1 cellular context compared by ENCODE assay signal in the genomic region with DNA sequence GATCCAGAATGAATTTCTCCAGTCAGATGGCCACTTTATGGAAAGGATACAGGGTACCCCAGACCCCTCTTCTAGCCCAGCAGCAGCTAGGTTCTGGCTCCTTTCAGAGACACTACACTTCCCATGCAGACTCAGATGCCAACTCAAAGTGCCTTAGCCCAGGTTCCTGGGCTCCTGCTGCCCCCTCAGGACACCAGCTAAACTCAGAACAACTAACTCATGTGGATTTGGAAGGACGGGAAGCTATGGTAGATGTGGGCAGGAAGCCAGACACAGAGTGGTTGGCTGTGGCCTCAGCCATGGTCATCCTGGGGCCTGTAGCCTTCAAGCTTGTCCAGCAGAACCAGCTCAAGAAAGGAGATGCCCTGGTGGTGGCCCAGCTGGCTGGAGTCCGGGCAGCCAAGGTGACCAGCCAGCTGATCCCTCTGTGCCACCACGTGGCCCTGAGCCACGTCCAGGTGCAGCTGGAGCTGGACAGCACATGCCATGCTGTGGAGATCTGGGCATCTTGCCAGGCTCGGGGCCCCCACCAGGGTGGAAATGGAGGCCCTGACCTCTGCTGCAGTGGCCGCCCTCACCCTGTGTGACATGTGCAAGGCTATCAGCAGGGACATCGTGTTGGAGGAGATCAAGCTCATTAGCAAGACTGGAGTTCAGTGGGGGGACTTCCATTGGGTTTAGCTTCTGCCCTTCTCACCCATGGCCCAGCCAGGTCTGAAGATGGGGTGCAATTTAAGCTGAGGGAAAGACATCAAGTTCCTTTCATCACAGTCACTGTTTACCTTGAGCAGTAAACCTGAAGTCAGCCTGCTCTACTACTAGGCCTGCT.
A peak's percentile ranks its signal among the peaks of the same experiment; 100 is the strongest.
TF ChIP-seq lines count a peak whose summit lies in the region.

No MANE protein-coding gene starts in this region.

TF ChIP-seq in HepG2, 621 proteins besides CTCF, POLR2A, EP300 and RAD21 (continued from another document and continues in another):
- TF ChIP-seq, protein P1, sequence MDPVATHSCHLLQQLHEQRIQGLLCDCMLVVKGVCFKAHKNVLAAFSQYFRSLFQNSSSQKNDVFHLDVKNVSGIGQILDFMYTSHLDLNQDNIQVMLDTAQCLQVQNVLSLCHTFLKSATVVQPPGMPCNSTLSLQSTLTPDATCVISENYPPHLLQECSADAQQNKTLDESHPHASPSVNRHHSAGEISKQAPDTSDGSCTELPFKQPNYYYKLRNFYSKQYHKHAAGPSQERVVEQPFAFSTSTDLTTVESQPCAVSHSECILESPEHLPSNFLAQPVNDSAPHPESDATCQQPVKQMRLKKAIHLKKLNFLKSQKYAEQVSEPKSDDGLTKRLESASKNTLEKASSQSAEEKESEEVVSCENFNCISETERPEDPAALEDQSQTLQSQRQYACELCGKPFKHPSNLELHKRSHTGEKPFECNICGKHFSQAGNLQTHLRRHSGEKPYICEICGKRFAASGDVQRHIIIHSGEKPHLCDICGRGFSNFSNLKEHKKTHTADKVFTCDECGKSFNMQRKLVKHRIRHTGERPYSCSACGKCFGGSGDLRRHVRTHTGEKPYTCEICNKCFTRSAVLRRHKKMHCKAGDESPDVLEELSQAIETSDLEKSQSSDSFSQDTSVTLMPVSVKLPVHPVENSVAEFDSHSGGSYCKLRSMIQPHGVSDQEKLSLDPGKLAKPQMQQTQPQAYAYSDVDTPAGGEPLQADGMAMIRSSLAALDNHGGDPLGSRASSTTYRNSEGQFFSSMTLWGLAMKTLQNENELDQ (CRISPR knock-in tag; IDR thresholded peaks at IDR 0.05; ENCODE audit: borderline replicate concordance), result no peak
- TF ChIP-seq, protein P2, sequence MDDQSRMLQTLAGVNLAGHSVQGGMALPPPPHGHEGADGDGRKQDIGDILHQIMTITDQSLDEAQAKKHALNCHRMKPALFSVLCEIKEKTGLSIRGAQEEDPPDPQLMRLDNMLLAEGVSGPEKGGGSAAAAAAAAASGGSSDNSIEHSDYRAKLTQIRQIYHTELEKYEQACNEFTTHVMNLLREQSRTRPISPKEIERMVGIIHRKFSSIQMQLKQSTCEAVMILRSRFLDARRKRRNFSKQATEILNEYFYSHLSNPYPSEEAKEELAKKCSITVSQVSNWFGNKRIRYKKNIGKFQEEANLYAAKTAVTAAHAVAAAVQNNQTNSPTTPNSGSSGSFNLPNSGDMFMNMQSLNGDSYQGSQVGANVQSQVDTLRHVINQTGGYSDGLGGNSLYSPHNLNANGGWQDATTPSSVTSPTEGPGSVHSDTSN (CRISPR knock-in tag; IDR thresholded peaks at IDR 0.05; ENCODE audit: borderline replicate concordance), result no peak
- no peak for TF ChIP-seq SSRP1 (CRISPR knock-in tag; IDR thresholded peaks at IDR 0.05)
- TF ChIP-seq ZIK1 (CRISPR knock-in tag; IDR thresholded peaks at IDR 0.05; ENCODE audit: borderline replicate concordance, low read depth), result no peak
- TF ChIP-seq ZNF75D (CRISPR knock-in tag; IDR thresholded peaks at IDR 0.05; ENCODE audit: borderline replicate concordance), result no peak
- TF ChIP-seq, protein P3, sequence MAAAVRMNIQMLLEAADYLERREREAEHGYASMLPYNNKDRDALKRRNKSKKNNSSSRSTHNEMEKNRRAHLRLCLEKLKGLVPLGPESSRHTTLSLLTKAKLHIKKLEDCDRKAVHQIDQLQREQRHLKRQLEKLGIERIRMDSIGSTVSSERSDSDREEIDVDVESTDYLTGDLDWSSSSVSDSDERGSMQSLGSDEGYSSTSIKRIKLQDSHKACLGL (CRISPR knock-in tag; IDR thresholded peaks at IDR 0.05), result 0 out of 2 replicates have a peak, but pooled peaks have one; percentile 80
- TF ChIP-seq ZNF709 (CRISPR knock-in tag; IDR thresholded peaks at IDR 0.05), result 0 out of 2 replicates have a peak, but pooled peaks have one; percentile 20
- TF ChIP-seq, protein P4, sequence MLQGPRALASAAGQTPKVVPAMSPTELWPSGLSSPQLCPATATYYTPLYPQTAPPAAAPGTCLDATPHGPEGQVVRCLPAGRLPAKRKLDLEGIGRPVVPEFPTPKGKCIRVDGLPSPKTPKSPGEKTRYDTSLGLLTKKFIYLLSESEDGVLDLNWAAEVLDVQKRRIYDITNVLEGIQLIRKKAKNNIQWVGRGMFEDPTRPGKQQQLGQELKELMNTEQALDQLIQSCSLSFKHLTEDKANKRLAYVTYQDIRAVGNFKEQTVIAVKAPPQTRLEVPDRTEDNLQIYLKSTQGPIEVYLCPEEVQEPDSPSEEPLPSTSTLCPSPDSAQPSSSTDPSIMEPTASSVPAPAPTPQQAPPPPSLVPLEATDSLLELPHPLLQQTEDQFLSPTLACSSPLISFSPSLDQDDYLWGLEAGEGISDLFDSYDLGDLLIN (CRISPR knock-in tag; IDR thresholded peaks at IDR 0.05; ENCODE audit: borderline replicate concordance), result no peak
- TF ChIP-seq KLF15 (CRISPR knock-in tag; IDR thresholded peaks at IDR 0.05; ENCODE audit: borderline replicate concordance), result no peak
- no peak for TF ChIP-seq ELF3 (CRISPR knock-in tag; IDR thresholded peaks at IDR 0.05)
- TF ChIP-seq, protein P5, sequence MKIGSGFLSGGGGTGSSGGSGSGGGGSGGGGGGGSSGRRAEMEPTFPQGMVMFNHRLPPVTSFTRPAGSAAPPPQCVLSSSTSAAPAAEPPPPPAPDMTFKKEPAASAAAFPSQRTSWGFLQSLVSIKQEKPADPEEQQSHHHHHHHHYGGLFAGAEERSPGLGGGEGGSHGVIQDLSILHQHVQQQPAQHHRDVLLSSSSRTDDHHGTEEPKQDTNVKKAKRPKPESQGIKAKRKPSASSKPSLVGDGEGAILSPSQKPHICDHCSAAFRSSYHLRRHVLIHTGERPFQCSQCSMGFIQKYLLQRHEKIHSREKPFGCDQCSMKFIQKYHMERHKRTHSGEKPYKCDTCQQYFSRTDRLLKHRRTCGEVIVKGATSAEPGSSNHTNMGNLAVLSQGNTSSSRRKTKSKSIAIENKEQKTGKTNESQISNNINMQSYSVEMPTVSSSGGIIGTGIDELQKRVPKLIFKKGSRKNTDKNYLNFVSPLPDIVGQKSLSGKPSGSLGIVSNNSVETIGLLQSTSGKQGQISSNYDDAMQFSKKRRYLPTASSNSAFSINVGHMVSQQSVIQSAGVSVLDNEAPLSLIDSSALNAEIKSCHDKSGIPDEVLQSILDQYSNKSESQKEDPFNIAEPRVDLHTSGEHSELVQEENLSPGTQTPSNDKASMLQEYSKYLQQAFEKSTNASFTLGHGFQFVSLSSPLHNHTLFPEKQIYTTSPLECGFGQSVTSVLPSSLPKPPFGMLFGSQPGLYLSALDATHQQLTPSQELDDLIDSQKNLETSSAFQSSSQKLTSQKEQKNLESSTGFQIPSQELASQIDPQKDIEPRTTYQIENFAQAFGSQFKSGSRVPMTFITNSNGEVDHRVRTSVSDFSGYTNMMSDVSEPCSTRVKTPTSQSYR (CRISPR knock-in tag; IDR thresholded peaks at IDR 0.05; ENCODE audit: borderline replicate concordance), result no peak
- TF ChIP-seq, protein P6, sequence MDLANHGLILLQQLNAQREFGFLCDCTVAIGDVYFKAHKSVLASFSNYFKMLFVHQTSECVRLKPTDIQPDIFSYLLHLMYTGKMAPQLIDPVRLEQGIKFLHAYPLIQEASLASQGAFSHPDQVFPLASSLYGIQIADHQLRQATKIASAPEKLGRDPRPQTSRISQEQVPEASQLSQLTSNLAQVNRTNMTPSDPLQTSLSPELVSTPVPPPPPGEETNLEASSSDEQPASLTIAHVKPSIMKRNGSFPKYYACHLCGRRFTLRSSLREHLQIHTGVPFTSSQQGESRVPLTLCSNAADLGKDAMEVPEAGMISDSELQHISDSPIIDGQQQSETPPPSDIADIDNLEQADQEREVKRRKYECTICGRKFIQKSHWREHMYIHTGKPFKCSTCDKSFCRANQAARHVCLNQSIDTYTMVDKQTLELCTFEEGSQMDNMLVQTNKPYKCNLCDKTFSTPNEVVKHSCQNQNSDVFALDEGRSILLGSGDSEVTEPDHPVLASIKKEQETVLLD (CRISPR knock-in tag; IDR thresholded peaks at IDR 0.05; ENCODE audit: low read depth), result no peak
- TF ChIP-seq ZKSCAN1 (IDR thresholded peaks at IDR 0.05; ENCODE audit: low read length), result no peak
- TF ChIP-seq, protein P7, sequence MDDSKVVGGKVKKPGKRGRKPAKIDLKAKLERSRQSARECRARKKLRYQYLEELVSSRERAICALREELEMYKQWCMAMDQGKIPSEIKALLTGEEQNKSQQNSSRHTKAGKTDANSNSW (CRISPR knock-in tag; IDR thresholded peaks at IDR 0.05; ENCODE audit: borderline replicate concordance), result no peak
- TF ChIP-seq, protein P8, sequence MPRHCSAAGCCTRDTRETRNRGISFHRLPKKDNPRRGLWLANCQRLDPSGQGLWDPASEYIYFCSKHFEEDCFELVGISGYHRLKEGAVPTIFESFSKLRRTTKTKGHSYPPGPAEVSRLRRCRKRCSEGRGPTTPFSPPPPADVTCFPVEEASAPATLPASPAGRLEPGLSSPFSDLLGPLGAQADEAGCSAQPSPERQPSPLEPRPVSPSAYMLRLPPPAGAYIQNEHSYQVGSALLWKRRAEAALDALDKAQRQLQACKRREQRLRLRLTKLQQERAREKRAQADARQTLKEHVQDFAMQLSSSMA (CRISPR knock-in tag; IDR thresholded peaks at IDR 0.05), result no peak
- no peak for TF ChIP-seq CBX5 (CRISPR knock-in tag; IDR thresholded peaks at IDR 0.05; ENCODE audit: borderline replicate concordance)
- no peak for TF ChIP-seq ZEB1 (IDR thresholded peaks at IDR 0.05; ENCODE audit: insufficient replicate concordance, low read depth)
- TF ChIP-seq SMC3 (IDR thresholded peaks at IDR 0.05; ENCODE audit: low read length), result no peak
- 0 out of 2 replicates have a peak, but pooled peaks have one; percentile 33 for TF ChIP-seq ZNF878 (CRISPR knock-in tag; IDR thresholded peaks at IDR 0.05)
- TF ChIP-seq KMT2B (CRISPR knock-in tag; IDR thresholded peaks at IDR 0.05), result no peak
- no peak for TF ChIP-seq NFE2L2 (IDR thresholded peaks at IDR 0.05; ENCODE audit: low read length)
- TF ChIP-seq ZNF557 (CRISPR knock-in tag; IDR thresholded peaks at IDR 0.05), result no peak
- no peak for TF ChIP-seq IKZF1 (IDR thresholded peaks at IDR 0.05)
- TF ChIP-seq CENPT (CRISPR knock-in tag; IDR thresholded peaks at IDR 0.05; ENCODE audit: low read depth), result no peak
- TF ChIP-seq, protein P9, sequence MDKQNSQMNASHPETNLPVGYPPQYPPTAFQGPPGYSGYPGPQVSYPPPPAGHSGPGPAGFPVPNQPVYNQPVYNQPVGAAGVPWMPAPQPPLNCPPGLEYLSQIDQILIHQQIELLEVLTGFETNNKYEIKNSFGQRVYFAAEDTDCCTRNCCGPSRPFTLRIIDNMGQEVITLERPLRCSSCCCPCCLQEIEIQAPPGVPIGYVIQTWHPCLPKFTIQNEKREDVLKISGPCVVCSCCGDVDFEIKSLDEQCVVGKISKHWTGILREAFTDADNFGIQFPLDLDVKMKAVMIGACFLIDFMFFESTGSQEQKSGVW (CRISPR knock-in tag; IDR thresholded peaks at IDR 0.05; ENCODE audit: borderline replicate concordance), result no peak
- TF ChIP-seq ETV6 (CRISPR knock-in tag; conservative IDR thresholded peaks at IDR 0.05), result no peak
- 0 out of 2 replicates have a peak, but pooled peaks have one; percentile 27 for TF ChIP-seq MXD4 (CRISPR knock-in tag; IDR thresholded peaks at IDR 0.05)
- TF ChIP-seq, protein P10, sequence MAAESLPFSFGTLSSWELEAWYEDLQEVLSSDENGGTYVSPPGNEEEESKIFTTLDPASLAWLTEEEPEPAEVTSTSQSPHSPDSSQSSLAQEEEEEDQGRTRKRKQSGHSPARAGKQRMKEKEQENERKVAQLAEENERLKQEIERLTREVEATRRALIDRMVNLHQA (CRISPR knock-in tag; IDR thresholded peaks at IDR 0.05), result no peak
- TF ChIP-seq CEBPB (IDR thresholded peaks at IDR 0.05; ENCODE audit: borderline replicate concordance, low read depth, low read length), result no peak
- TF ChIP-seq, protein P11, sequence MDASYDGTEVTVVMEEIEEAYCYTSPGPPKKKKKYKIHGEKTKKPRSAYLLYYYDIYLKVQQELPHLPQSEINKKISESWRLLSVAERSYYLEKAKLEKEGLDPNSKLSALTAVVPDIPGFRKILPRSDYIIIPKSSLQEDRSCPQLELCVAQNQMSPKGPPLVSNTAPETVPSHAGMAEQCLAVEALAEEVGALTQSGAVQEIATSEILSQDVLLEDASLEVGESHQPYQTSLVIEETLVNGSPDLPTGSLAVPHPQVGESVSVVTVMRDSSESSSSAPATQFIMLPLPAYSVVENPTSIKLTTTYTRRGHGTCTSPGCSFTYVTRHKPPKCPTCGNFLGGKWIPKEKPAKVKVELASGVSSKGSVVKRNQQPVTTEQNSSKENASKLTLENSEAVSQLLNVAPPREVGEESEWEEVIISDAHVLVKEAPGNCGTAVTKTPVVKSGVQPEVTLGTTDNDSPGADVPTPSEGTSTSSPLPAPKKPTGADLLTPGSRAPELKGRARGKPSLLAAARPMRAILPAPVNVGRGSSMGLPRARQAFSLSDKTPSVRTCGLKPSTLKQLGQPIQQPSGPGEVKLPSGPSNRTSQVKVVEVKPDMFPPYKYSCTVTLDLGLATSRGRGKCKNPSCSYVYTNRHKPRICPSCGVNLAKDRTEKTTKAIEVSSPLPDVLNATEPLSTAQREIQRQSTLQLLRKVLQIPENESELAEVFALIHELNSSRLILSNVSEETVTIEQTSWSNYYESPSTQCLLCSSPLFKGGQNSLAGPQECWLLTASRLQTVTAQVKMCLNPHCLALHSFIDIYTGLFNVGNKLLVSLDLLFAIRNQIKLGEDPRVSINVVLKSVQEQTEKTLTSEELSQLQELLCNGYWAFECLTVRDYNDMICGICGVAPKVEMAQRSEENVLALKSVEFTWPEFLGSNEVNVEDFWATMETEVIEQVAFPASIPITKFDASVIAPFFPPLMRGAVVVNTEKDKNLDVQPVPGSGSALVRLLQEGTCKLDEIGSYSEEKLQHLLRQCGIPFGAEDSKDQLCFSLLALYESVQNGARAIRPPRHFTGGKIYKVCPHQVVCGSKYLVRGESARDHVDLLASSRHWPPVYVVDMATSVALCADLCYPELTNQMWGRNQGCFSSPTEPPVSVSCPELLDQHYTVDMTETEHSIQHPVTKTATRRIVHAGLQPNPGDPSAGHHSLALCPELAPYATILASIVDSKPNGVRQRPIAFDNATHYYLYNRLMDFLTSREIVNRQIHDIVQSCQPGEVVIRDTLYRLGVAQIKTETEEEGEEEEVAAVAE (CRISPR knock-in tag; IDR thresholded peaks at IDR 0.05; ENCODE audit: borderline replicate concordance), result no peak
- TF ChIP-seq ZNF7 (CRISPR knock-in tag; IDR thresholded peaks at IDR 0.05), result no peak
- TF ChIP-seq ZNF850 (CRISPR knock-in tag; conservative IDR thresholded peaks at IDR 0.05), result no peak
- TF ChIP-seq, protein P12, sequence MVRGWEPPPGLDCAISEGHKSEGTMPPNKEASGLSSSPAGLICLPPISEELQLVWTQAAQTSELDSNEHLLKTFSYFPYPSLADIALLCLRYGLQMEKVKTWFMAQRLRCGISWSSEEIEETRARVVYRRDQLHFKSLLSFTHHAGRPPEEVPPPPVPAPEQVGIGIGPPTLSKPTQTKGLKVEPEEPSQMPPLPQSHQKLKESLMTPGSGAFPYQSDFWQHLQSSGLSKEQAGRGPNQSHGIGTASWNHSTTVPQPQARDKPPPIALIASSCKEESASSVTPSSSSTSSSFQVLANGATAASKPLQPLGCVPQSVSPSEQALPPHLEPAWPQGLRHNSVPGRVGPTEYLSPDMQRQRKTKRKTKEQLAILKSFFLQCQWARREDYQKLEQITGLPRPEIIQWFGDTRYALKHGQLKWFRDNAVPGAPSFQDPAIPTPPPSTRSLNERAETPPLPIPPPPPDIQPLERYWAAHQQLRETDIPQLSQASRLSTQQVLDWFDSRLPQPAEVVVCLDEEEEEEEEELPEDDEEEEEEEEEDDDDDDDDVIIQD (CRISPR knock-in tag; IDR thresholded peaks at IDR 0.05; ENCODE audit: low read depth), result no peak
- no peak for TF ChIP-seq ZZZ3 (CRISPR knock-in tag; IDR thresholded peaks at IDR 0.05; ENCODE audit: borderline replicate concordance)
